8 cellular contexts compared by ENCODE assay signal in genomic region chr3:171459130-171459941, GRCh38. TPM values are rescaled to one million over a fixed set of nuclear protein-coding genes. Genes with fewer than 3 reads are reported as not detected.
DNase-seq lines count a peak whose midpoint lies in the region; ATAC-seq and TF ChIP-seq lines count a peak whose summit lies in the region.

No MANE protein-coding gene starts in this region.

- peak overlapping the region; percentile 97 for H3K4me3 Mint-ChIP-seq in CD4-positive, alpha-beta T cell
- peak overlapping the region; percentile 88 for H3K4me3 Mint-ChIP-seq in T-helper 2 cell treated with Interferon-gamma antibody and Interleukin-4, amounts not matched to agents 5 μg/mL and 100 μg/mL, for 36 hours

- H3K27ac ChIP-seq in CD4-positive, alpha-beta T cell (ENCODE audit: low read depth, low read length): peak overlapping the region; percentile 71
- peak overlapping the region; percentile 42 to 81 (median 71) for H3K27ac ChIP-seq in body of pancreas
- peak overlapping the region; percentile 5 for H3K27ac ChIP-seq in iPS-20b (ENCODE audit: low read length)
- peak overlapping the region; percentile 79 for H3K27ac ChIP-seq in skeletal muscle tissue (ENCODE audit: low read depth, low read length)

- H3K9me3 Mint-ChIP-seq in CD4-positive, alpha-beta T cell: no peaks in the 10 kb centered on the region
- H3K9me3 Mint-ChIP-seq in T-helper 2 cell treated with Interferon-gamma antibody and Interleukin-4, amounts not matched to agents 5 μg/mL and 100 μg/mL, for 36 hours: no peaks in the 10 kb centered on the region

- H3K36me3 ChIP-seq in body of pancreas (replicated peaks in 1 of 2; ENCODE audit: insufficient read depth in 1 of 2, low read depth in 2 of 2): no peaks in the 10 kb centered on the region
- H3K36me3 ChIP-seq in iPS-20b (ENCODE audit: insufficient read depth, low read depth, low read length): no peaks in the 10 kb centered on the region
- no peaks in the 10 kb centered on the region for H3K36me3 ChIP-seq in skeletal muscle tissue (ENCODE audit: control insufficient read depth in 3 of 3, insufficient read depth in 3 of 3, low read length in 3 of 3)

- H3K27me3 Mint-ChIP-seq in CD4-positive, alpha-beta T cell: no peaks in the 10 kb centered on the region
- no peaks in the 10 kb centered on the region for H3K27me3 Mint-ChIP-seq in T-helper 2 cell treated with Interferon-gamma antibody and Interleukin-4, amounts not matched to agents 5 μg/mL and 100 μg/mL, for 36 hours (ENCODE audit: low read depth)

- H3K9me3 ChIP-seq in CD4-positive, alpha-beta T cell (ENCODE audit: control insufficient read depth, low read length): no peaks in the 10 kb centered on the region
- no peaks in the 10 kb centered on the region for H3K9me3 ChIP-seq in body of pancreas
- no peaks in the 10 kb centered on the region for H3K9me3 ChIP-seq in iPS-20b (ENCODE audit: insufficient read depth, low read depth, low read length)
- no peaks in the 10 kb centered on the region for H3K9me3 ChIP-seq in skeletal muscle tissue (ENCODE audit: control insufficient read depth in 3 of 3, low read length in 3 of 3)

- H3K27ac Mint-ChIP-seq in CD4-positive, alpha-beta T cell: peak overlapping the region; percentile 92
- H3K27ac Mint-ChIP-seq in T-helper 2 cell treated with Interferon-gamma antibody and Interleukin-4, amounts not matched to agents 5 μg/mL and 100 μg/mL, for 36 hours: peak overlapping the region; percentile 86

- no peak for TF ChIP-seq POLR2A in body of pancreas (IDR thresholded peaks at IDR 0.05)

- H3K36me3 Mint-ChIP-seq in CD4-positive, alpha-beta T cell (ENCODE audit: low read depth): peaks cover 40% of the 10 kb centered on the region
- peaks cover 6% of the 10 kb centered on the region for H3K36me3 Mint-ChIP-seq in T-helper 2 cell treated with Interferon-gamma antibody and Interleukin-4, amounts not matched to agents 5 μg/mL and 100 μg/mL, for 36 hours (ENCODE audit: low read depth)

- H3K9ac ChIP-seq in iPS-20b (ENCODE audit: low read depth, low read length) (peak overlapping the region; percentile 85; the same call in 1 of the 2 replicates), skeletal muscle tissue (ENCODE audit: low read depth in 1 of 3, low read length in 3 of 3) (peak overlapping the region; percentile 81 to 93 (median 93))

- intact Hi-C loops in CD4-positive, alpha-beta T cell (cut with DNase I, micrococcal nuclease): loop anchor here (5.0 to 10.0 kb wide), 4 partner anchors 108 to 275 kb away; no protein-coding TSS in a partner anchor
- intact Hi-C loops in body of pancreas (cut with DNase I): no loop called here

- TF ChIP-seq CTCF in CD4-positive, alpha-beta T cell (IDR thresholded peaks at IDR 0.05): no peak
- TF ChIP-seq CTCF in body of pancreas (IDR thresholded peaks at IDR 0.05): no peak

- H3K4me3 ChIP-seq in Jurkat, Clone E6-1 (ENCODE audit: low read length): peak overlapping the region; percentile 66
- H3K4me3 ChIP-seq in body of pancreas (peak overlapping the region; percentile 80 to 91), iPS-20b (ENCODE audit: low read length) (peak overlapping the region; percentile 84), skeletal muscle tissue (ENCODE audit: low read length in 3 of 3) (peak overlapping the region; percentile 72 to 93 (median 82))

- 1% methylated on average over 19 to 36 of the region's 36 CpGs for WGBS in body of pancreas, 2 donors

- H3K4me1 ChIP-seq in body of pancreas: peaks cover 28% of the 10 kb centered on the region
- peaks cover 37% of the 10 kb centered on the region for H3K4me1 ChIP-seq in iPS-20b (ENCODE audit: insufficient read depth, low read length)
- peaks cover 31 to 50% (median 39%) of the 10 kb centered on the region in 3 donors for H3K4me1 ChIP-seq in skeletal muscle tissue (ENCODE audit: control insufficient read depth in 3 of 3, insufficient read depth in 3 of 3, low read length in 3 of 3)

- CTCF ChIA-PET in CD4-positive, alpha-beta T cell (lab: Charles Lee): interaction anchor here (0.6 to 3.2 kb wide), 4 partner anchors 32 to 1071 kb away, joined by 3 to 9 read pairs (median 5); no protein-coding TSS in a partner anchor

- no peaks in the 10 kb centered on the region for H3K27me3 ChIP-seq in CD4-positive, alpha-beta T cell (ENCODE audit: control insufficient read depth, insufficient read depth, low read length)
- H3K27me3 ChIP-seq in body of pancreas (no peaks in the 10 kb centered on the region), iPS-20b (ENCODE audit: insufficient read depth, low read length) (peaks cover 35% of the 10 kb centered on the region), skeletal muscle tissue (ENCODE audit: control insufficient read depth in 3 of 3, insufficient read depth in 3 of 3, low read length in 3 of 3) (no peaks in the 10 kb centered on the region)

- POLR2A ChIA-PET in CD4-positive, alpha-beta T cell (lab: Charles Lee): interaction anchor here (0.5 to 5.1 kb wide), 17 partner anchors 13 to 873 kb away, joined by 3 to 43 read pairs (median 4); partner anchors contain the start of gene RPL22L1

- H3K4me1 Mint-ChIP-seq in CD4-positive, alpha-beta T cell (ENCODE audit: low read depth): peaks cover 53% of the 10 kb centered on the region
- H3K4me1 Mint-ChIP-seq in T-helper 2 cell treated with Interferon-gamma antibody and Interleukin-4, amounts not matched to agents 5 μg/mL and 100 μg/mL, for 36 hours (ENCODE audit: low read depth): peaks cover 46% of the 10 kb centered on the region

- ATAC-seq in CD4-positive, alpha-beta T cell (ENCODE audit: poor library complexity): peak; percentile 34
- ATAC-seq in body of pancreas (peak; percentile 14), HG02759 (IDR thresholded peaks at IDR 0.05; ENCODE audit: unreplicated experiment) (no peak), GM21515 (IDR thresholded peaks at IDR 0.05; ENCODE audit: unreplicated experiment) (no peak)

- peak; percentile 31 to 76 (median 48) for DNase-seq in CD4-positive, alpha-beta T cell
- DNase-seq in Jurkat, Clone E6-1 (ENCODE audit: low read depth, low spot score): no peak
- peak; percentile 29 for DNase-seq in T-helper 2 cell treated with Interferon-gamma antibody and Interleukin-4, amounts not matched to agents 5 μg/mL and 100 μg/mL, for 36 hours (ENCODE audit: low spot score)
- DNase-seq in body of pancreas: peak; percentile 35 to 63 (median 42)

RNA-seq across cellular contexts. Expression of gene TNIK, which starts 0.9 kb away (rescaled TPM):
- total RNA-seq in CD4-positive, alpha-beta T cell: 10 to 100 TPM; 71.0 to 78.3 TPM
- 9.5 TPM for polyA plus RNA-seq in Jurkat, Clone E6-1 (2012; ENCODE audit: insufficient read depth, insufficient read length)
- 1 to 10 TPM; 7.6 to 9.6 TPM for total RNA-seq in body of pancreas
- 31.3 TPM for total RNA-seq in skeletal muscle tissue

Comparison
In these comparisons a context has a peak if more than half of its experiments do, and no peak if none do; other contexts are left out.
1. ATAC-seq: peak in CD4-positive, alpha-beta T cell (single experiment) and body of pancreas (single experiment); none in HG02759 (single experiment) and GM21515 (single experiment).
2. H3K27ac ChIP-seq: peak in every context shown above with its lines; median percentile 79 in skeletal muscle tissue; 71 in CD4-positive, alpha-beta T cell; 71 in body of pancreas; 5 in iPS-20b.
3. Peak in every context shown above with its lines, with median percentiles within 50 percentile points of each other: H3K4me3 ChIP-seq.